12 cellular contexts compared by ENCODE assay signal in genomic region chrX:153948002-153948466, GRCh38. TPM values are rescaled to one million over a fixed set of nuclear protein-coding genes. Genes with fewer than 3 reads are reported as not detected.
A peak's percentile ranks its signal among the peaks of the same experiment; 100 is the strongest.
DNase-seq lines count a peak whose midpoint lies in the region; ATAC-seq and TF ChIP-seq lines count a peak whose summit lies in the region.
"Had no signal": no experiment of that assay in that cellular context is flagged by ENCODE, and none has a peak within 500 bp of the region (broad histone marks: within the 10 kb centered on the region; RNA-seq: fewer than 3 reads in every experiment).

No MANE protein-coding gene starts in this region.

- TF ChIP-seq POLR2A in Peyer's patch (IDR thresholded peaks at IDR 0.05): no peak

- intact Hi-C loops in activated T-helper 1 cell treated with anti-CD3 and anti-CD28 coated beads, Interleukin-12 subunit alpha, Interleukin-12 subunit beta, Interleukin-2, Interleukin-4 antibody, amounts not matched to agents 30 ng/mL and 10 ng/mL and 1 ng/mL, durations not matched to agents 14 hours and 24 hours and 36 hours (cut with micrococcal nuclease): no loop called here

- H3K27ac Mint-ChIP-seq in activated CD4-positive, alpha-beta T cell treated with anti-CD3 and anti-CD28 coated beads, Interleukin-2, amount 10 ng/mL, durations not matched to agents 7 days and 5 days: peak overlapping the region; percentile 80
- H3K27ac Mint-ChIP-seq in activated T-helper 1 cell treated with anti-CD3 and anti-CD28 coated beads, Interleukin-12 subunit alpha, Interleukin-12 subunit beta, Interleukin-2, Interleukin-4 antibody, amounts not matched to agents 30 ng/mL and 10 ng/mL and 1 ng/mL, durations not matched to agents 14 hours and 24 hours and 36 hours: peak overlapping the region; percentile 68
- peak overlapping the region; percentile 69 to 97 (median 86) for H3K27ac Mint-ChIP-seq in immature natural killer cell
- H3K27ac Mint-ChIP-seq in stimulated activated naive B cell treated with anti-CD40 and anti-IgM and Interleukin-4, amounts not matched to agents 10 μg/mL and 1 μg/mL and 100 μg/mL, for 72 hours: peak overlapping the region; percentile 78

- ATAC-seq in stimulated activated naive B cell treated with anti-CD40 and anti-IgM and Interleukin-4, amounts not matched to agents 10 μg/mL and 1 μg/mL and 100 μg/mL, for 72 hours (replicated peaks): no peak

- peaks cover 0 to 42% (median 3%) of the 10 kb centered on the region in 3 donors for H3K36me3 ChIP-seq in Peyer's patch
- H3K36me3 ChIP-seq: ovary had no signal

- no peaks in the 10 kb centered on the region for H3K27me3 ChIP-seq in Peyer's patch
- H3K27me3 ChIP-seq: ovary had no signal

- H3K4me3 ChIP-seq in Peyer's patch: no peak overlapping the region
- H3K4me3 ChIP-seq: A549, ovary, PC-9 had no signal

- no peaks in the 10 kb centered on the region for H3K9me3 Mint-ChIP-seq in activated CD4-positive, alpha-beta T cell treated with anti-CD3 and anti-CD28 coated beads, Interleukin-2, amount 10 ng/mL, durations not matched to agents 7 days and 5 days
- H3K9me3 Mint-ChIP-seq in activated T-helper 1 cell treated with anti-CD3 and anti-CD28 coated beads, Interleukin-12 subunit alpha, Interleukin-12 subunit beta, Interleukin-2, Interleukin-4 antibody, amounts not matched to agents 30 ng/mL and 10 ng/mL and 1 ng/mL, durations not matched to agents 14 hours and 24 hours and 36 hours: no peaks in the 10 kb centered on the region
- no peaks in the 10 kb centered on the region for H3K9me3 Mint-ChIP-seq in immature natural killer cell
- H3K9me3 Mint-ChIP-seq in stimulated activated naive B cell treated with anti-CD40 and anti-IgM and Interleukin-4, amounts not matched to agents 10 μg/mL and 1 μg/mL and 100 μg/mL, for 72 hours: no peaks in the 10 kb centered on the region

- no peaks in the 10 kb centered on the region for H3K4me1 ChIP-seq in Peyer's patch

- H3K27ac ChIP-seq in Peyer's patch: peak overlapping the region in 2 of 4 donors; percentile 25 to 65
- H3K27ac ChIP-seq: A549, PC-9, VCaP had no signal

- no peak for TF ChIP-seq CTCF in Peyer's patch (IDR thresholded peaks at IDR 0.05)

- CTCF ChIA-PET in activated CD4-positive, alpha-beta T cell treated with anti-CD3 and anti-CD28 coated beads, Interleukin-2, amount 10 ng/mL, durations not matched to agents 7 days and 5 days (lab: Charles Lee): interaction anchor here (0.6 to 10.3 kb wide), 12 partner anchors 10 to 542 kb away, joined by 3 to 205 read pairs (median 4); partner anchors contain the start of genes ARHGAP4, HCFC1, NAA10 and PLXNB3

- no peaks in the 10 kb centered on the region for H3K9me3 ChIP-seq in Peyer's patch
- H3K9me3 ChIP-seq: A549, ovary had no signal

- H3K36me3 Mint-ChIP-seq in activated CD4-positive, alpha-beta T cell treated with anti-CD3 and anti-CD28 coated beads, Interleukin-2, amount 10 ng/mL, durations not matched to agents 7 days and 5 days (ENCODE audit: low read depth): peaks cover 22% of the 10 kb centered on the region
- peaks cover 11% of the 10 kb centered on the region for H3K36me3 Mint-ChIP-seq in activated T-helper 1 cell treated with anti-CD3 and anti-CD28 coated beads, Interleukin-12 subunit alpha, Interleukin-12 subunit beta, Interleukin-2, Interleukin-4 antibody, amounts not matched to agents 30 ng/mL and 10 ng/mL and 1 ng/mL, durations not matched to agents 14 hours and 24 hours and 36 hours (ENCODE audit: low read depth)
- peaks cover 0 to 30% (median 9%) of the 10 kb centered on the region in 3 donors for H3K36me3 Mint-ChIP-seq in immature natural killer cell
- peaks cover 24 to 52% of the 10 kb centered on the region in 2 donors for H3K36me3 Mint-ChIP-seq in stimulated activated naive B cell treated with anti-CD40 and anti-IgM and Interleukin-4, amounts not matched to agents 10 μg/mL and 1 μg/mL and 100 μg/mL, for 72 hours

- POLR2A ChIA-PET in activated CD4-positive, alpha-beta T cell treated with anti-CD3 and anti-CD28 coated beads, Interleukin-2, amount 10 ng/mL, durations not matched to agents 7 days and 5 days (lab: Charles Lee): no interaction called here

- no peaks in the 10 kb centered on the region for H3K27me3 Mint-ChIP-seq in activated CD4-positive, alpha-beta T cell treated with anti-CD3 and anti-CD28 coated beads, Interleukin-2, amount 10 ng/mL, durations not matched to agents 7 days and 5 days
- no peaks in the 10 kb centered on the region for H3K27me3 Mint-ChIP-seq in activated T-helper 1 cell treated with anti-CD3 and anti-CD28 coated beads, Interleukin-12 subunit alpha, Interleukin-12 subunit beta, Interleukin-2, Interleukin-4 antibody, amounts not matched to agents 30 ng/mL and 10 ng/mL and 1 ng/mL, durations not matched to agents 14 hours and 24 hours and 36 hours (ENCODE audit: insufficient read depth)
- peaks cover 0 to 10% (median 4%) of the 10 kb centered on the region in 3 donors for H3K27me3 Mint-ChIP-seq in immature natural killer cell (ENCODE audit: low read depth in 3 of 3)
- no peaks in the 10 kb centered on the region for H3K27me3 Mint-ChIP-seq in stimulated activated naive B cell treated with anti-CD40 and anti-IgM and Interleukin-4, amounts not matched to agents 10 μg/mL and 1 μg/mL and 100 μg/mL, for 72 hours

- no peak for DNase-seq in activated CD4-positive, alpha-beta T cell treated with anti-CD3 and anti-CD28 coated beads, Interleukin-2, amount 10 ng/mL, durations not matched to agents 7 days and 5 days
- DNase-seq in activated CD4-positive, alpha-beta T cell treated with anti-CD3 and anti-CD28 coated beads for 1 hour: no peak
- DNase-seq in activated T-helper 1 cell treated with anti-CD3 and anti-CD28 coated beads, Interleukin-12 subunit alpha, Interleukin-12 subunit beta, Interleukin-2, Interleukin-4 antibody, amounts not matched to agents 30 ng/mL and 10 ng/mL and 1 ng/mL, durations not matched to agents 14 hours and 24 hours and 36 hours (ENCODE audit: low spot score): no peak
- DNase-seq in immature natural killer cell (no peak), NCI-H1694 treated with DMSO at 0.1 percent for 48 hours (lab: John Stamatoyannopoulos, UW) (no peak), NCI-H510A (lab: John Stamatoyannopoulos, UW) (no peak), Peyer's patch (no peak)
- DNase-seq in stimulated activated naive B cell treated with anti-CD40 and anti-IgM and Interleukin-4, amounts not matched to agents 10 μg/mL and 1 μg/mL and 100 μg/mL, for 72 hours: no peak

- no peak overlapping the region for H3K4me3 Mint-ChIP-seq in activated CD4-positive, alpha-beta T cell treated with anti-CD3 and anti-CD28 coated beads, Interleukin-2, amount 10 ng/mL, durations not matched to agents 7 days and 5 days
- H3K4me3 Mint-ChIP-seq in activated T-helper 1 cell treated with anti-CD3 and anti-CD28 coated beads, Interleukin-12 subunit alpha, Interleukin-12 subunit beta, Interleukin-2, Interleukin-4 antibody, amounts not matched to agents 30 ng/mL and 10 ng/mL and 1 ng/mL, durations not matched to agents 14 hours and 24 hours and 36 hours: no peak overlapping the region
- H3K4me3 Mint-ChIP-seq in immature natural killer cell: peak overlapping the region in 4 of 5 donors; percentile 49 to 67 (median 58)
- H3K4me3 Mint-ChIP-seq in stimulated activated naive B cell treated with anti-CD40 and anti-IgM and Interleukin-4, amounts not matched to agents 10 μg/mL and 1 μg/mL and 100 μg/mL, for 72 hours: no peak overlapping the region

- H3K4me1 Mint-ChIP-seq in activated CD4-positive, alpha-beta T cell treated with anti-CD3 and anti-CD28 coated beads, Interleukin-2, amount 10 ng/mL, durations not matched to agents 7 days and 5 days: peaks cover 28% of the 10 kb centered on the region
- peaks cover 9% of the 10 kb centered on the region for H3K4me1 Mint-ChIP-seq in activated T-helper 1 cell treated with anti-CD3 and anti-CD28 coated beads, Interleukin-12 subunit alpha, Interleukin-12 subunit beta, Interleukin-2, Interleukin-4 antibody, amounts not matched to agents 30 ng/mL and 10 ng/mL and 1 ng/mL, durations not matched to agents 14 hours and 24 hours and 36 hours (ENCODE audit: low read depth)
- peaks cover 24 to 32% of the 10 kb centered on the region in 2 donors for H3K4me1 Mint-ChIP-seq in immature natural killer cell
- H3K4me1 Mint-ChIP-seq in stimulated activated naive B cell treated with anti-CD40 and anti-IgM and Interleukin-4, amounts not matched to agents 10 μg/mL and 1 μg/mL and 100 μg/mL, for 72 hours: peaks cover 6 to 27% of the 10 kb centered on the region in 2 donors

RNA-seq across cellular contexts. Expression of gene RENBP, which starts 3.6 kb away (rescaled TPM):
- 10 to 100 TPM; 14.2 to 16.5 TPM for total RNA-seq in activated CD4-positive, alpha-beta T cell treated with anti-CD3 and anti-CD28 coated beads, Interleukin-2, amount 10 ng/mL, durations not matched to agents 7 days and 5 days
- 12.8 and 14.0 TPM in 2 replicates for total RNA-seq in activated T-helper 1 cell treated with anti-CD3 and anti-CD28 coated beads, Interleukin-12 subunit alpha, Interleukin-12 subunit beta, Interleukin-2, Interleukin-4 antibody, amounts not matched to agents 30 ng/mL and 10 ng/mL and 1 ng/mL, durations not matched to agents 14 hours and 24 hours and 36 hours
- polyA plus RNA-seq in immature natural killer cell: 1 to 10 TPM in 1 of 3 donors, under 1 TPM in 1, not detected in 1; 0.93 to 3.1 TPM
- 10 to 100 TPM in 2 of 4 donors, 1 to 10 TPM in 2; 4.9 to 13.3 (median 9.4) TPM for total RNA-seq in Peyer's patch
- polyA plus RNA-seq: A549 had no signal

RNA-seq across cellular contexts. Expression of gene NAA10, which starts 13.2 kb away (rescaled TPM):
- total RNA-seq in activated CD4-positive, alpha-beta T cell treated with anti-CD3 and anti-CD28 coated beads, Interleukin-2, amount 10 ng/mL, durations not matched to agents 7 days and 5 days: 10 to 100 TPM; 72.9 to 83.2 TPM
- 150 and 156 TPM in 2 replicates for total RNA-seq in activated T-helper 1 cell treated with anti-CD3 and anti-CD28 coated beads, Interleukin-12 subunit alpha, Interleukin-12 subunit beta, Interleukin-2, Interleukin-4 antibody, amounts not matched to agents 30 ng/mL and 10 ng/mL and 1 ng/mL, durations not matched to agents 14 hours and 24 hours and 36 hours
- 100 to 1,000 TPM in 2 of 3 donors, 10 to 100 TPM in 1; 70.6 to 126 (median 104) TPM for polyA plus RNA-seq in immature natural killer cell
- 100 to 1,000 TPM in 1 of 4 donors, 10 to 100 TPM in 3; 32.9 to 118 (median 54.1) TPM for total RNA-seq in Peyer's patch

RNA-seq across cellular contexts. Expression of gene ARHGAP4, which starts 22.0 kb away (rescaled TPM):
- 100 to 1,000 TPM; 303 to 334 TPM for total RNA-seq in activated CD4-positive, alpha-beta T cell treated with anti-CD3 and anti-CD28 coated beads, Interleukin-2, amount 10 ng/mL, durations not matched to agents 7 days and 5 days
- 128 TPM in 2 replicates for total RNA-seq in activated T-helper 1 cell treated with anti-CD3 and anti-CD28 coated beads, Interleukin-12 subunit alpha, Interleukin-12 subunit beta, Interleukin-2, Interleukin-4 antibody, amounts not matched to agents 30 ng/mL and 10 ng/mL and 1 ng/mL, durations not matched to agents 14 hours and 24 hours and 36 hours
- polyA plus RNA-seq in immature natural killer cell: 100 to 1,000 TPM in 1 of 3 donors, 10 to 100 TPM in 2; 54.6 to 122 (median 75.7) TPM
- total RNA-seq in Peyer's patch: 100 to 1,000 TPM in 1 of 4 donors, 10 to 100 TPM in 3; 23.6 to 211 (median 57.6) TPM

RNA-seq across cellular contexts. Expression of gene HCFC1, which starts 23.6 kb away (rescaled TPM):
- total RNA-seq in activated CD4-positive, alpha-beta T cell treated with anti-CD3 and anti-CD28 coated beads, Interleukin-2, amount 10 ng/mL, durations not matched to agents 7 days and 5 days: 100 to 1,000 TPM; 116 to 121 TPM
- 105 and 106 TPM in 2 replicates for total RNA-seq in activated T-helper 1 cell treated with anti-CD3 and anti-CD28 coated beads, Interleukin-12 subunit alpha, Interleukin-12 subunit beta, Interleukin-2, Interleukin-4 antibody, amounts not matched to agents 30 ng/mL and 10 ng/mL and 1 ng/mL, durations not matched to agents 14 hours and 24 hours and 36 hours
- 10 to 100 TPM in 1 of 3 donors, 1 to 10 TPM in 2; 1.0 to 14.6 (median 2.9) TPM for polyA plus RNA-seq in immature natural killer cell
- 10 to 100 TPM; 44.1 to 70.6 (median 55.6) TPM for total RNA-seq in Peyer's patch

RNA-seq across cellular contexts. Expression of gene TMEM187, which starts 24.5 kb away (rescaled TPM):
- total RNA-seq in activated CD4-positive, alpha-beta T cell treated with anti-CD3 and anti-CD28 coated beads, Interleukin-2, amount 10 ng/mL, durations not matched to agents 7 days and 5 days: 1 to 10 TPM; 7.9 to 8.5 TPM
- 3.4 and 4.6 TPM in 2 replicates for total RNA-seq in activated T-helper 1 cell treated with anti-CD3 and anti-CD28 coated beads, Interleukin-12 subunit alpha, Interleukin-12 subunit beta, Interleukin-2, Interleukin-4 antibody, amounts not matched to agents 30 ng/mL and 10 ng/mL and 1 ng/mL, durations not matched to agents 14 hours and 24 hours and 36 hours
- polyA plus RNA-seq in immature natural killer cell: 10 to 100 TPM in 1 of 3 donors, 1 to 10 TPM in 2; 4.1 to 17.5 (median 5.2) TPM
- 10 to 100 TPM; 10.7 to 32.6 (median 12.8) TPM for total RNA-seq in Peyer's patch

Comparison
In these comparisons a context has a peak if more than half of its experiments do, and no peak if none do; other contexts are left out.
1. H3K4me3 Mint-ChIP-seq: peak in immature natural killer cell (4 of 5); none in activated CD4-positive, alpha-beta T cell treated with anti-CD3 and anti-CD28 coated beads, Interleukin-2, amount 10 ng/mL, durations not matched to agents 7 days and 5 days (single experiment), activated T-helper 1 cell treated with anti-CD3 and anti-CD28 coated beads, Interleukin-12 subunit alpha, Interleukin-12 subunit beta, Interleukin-2, Interleukin-4 antibody, amounts not matched to agents 30 ng/mL and 10 ng/mL and 1 ng/mL, durations not matched to agents 14 hours and 24 hours and 36 hours (single experiment) and stimulated activated naive B cell treated with anti-CD40 and anti-IgM and Interleukin-4, amounts not matched to agents 10 μg/mL and 1 μg/mL and 100 μg/mL, for 72 hours (0 of 2).
2. Peak in every context shown above with its lines, with median percentiles within 50 percentile points of each other: H3K27ac Mint-ChIP-seq.